In the genomic region with DNA sequence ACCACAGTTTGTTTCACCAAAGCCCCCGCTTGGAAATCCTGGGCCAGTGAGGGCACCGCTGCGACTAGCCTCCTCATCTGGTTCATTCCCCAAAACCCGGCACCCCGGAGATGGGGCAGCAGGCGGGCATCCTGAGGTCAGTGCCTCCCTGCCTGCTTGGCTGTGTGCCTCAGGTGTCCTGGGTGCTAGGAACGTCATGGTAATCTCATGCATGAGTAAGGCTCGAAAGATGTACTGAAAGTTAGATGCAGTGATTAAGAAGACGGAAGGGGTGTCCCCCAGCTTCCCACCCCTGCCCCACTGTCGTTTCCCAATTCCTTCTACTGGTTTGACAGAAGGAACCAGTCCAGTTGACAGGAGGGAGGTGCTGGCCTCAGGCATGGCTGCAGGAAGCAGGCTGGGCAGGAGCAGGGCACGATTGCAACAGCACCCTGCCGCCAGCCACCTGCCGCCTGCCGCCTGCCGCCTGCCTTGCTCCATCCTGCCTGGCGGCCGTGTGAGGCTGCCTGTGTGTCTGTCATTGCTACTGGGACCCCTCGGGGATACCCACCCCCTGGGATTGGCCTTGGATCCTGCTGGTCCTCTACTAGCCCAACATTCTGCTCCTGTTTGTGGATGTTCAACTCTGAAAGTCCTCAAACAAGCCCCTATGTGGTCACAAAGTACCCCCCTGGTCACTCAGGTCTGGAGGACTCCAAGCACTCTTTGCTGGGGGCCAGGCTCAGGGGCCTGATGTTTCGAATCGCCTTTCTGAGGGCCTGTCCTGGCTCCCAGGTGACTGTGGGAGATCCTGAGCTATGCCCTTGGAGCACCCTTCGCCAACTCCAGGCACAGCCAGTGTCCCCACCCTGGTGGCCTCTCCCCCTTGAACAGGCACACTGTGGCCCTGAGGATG, we compare ENCODE assay signal across 13 cellular contexts.
DNase-seq lines count a peak whose midpoint lies in the region; ATAC-seq, FAIRE-seq and TF ChIP-seq lines count a peak whose summit lies in the region.
"Had no signal": no experiment of that assay in that cellular context is flagged by ENCODE, and none has a peak within 500 bp of the region (broad histone marks: within the 10 kb centered on the region; RNA-seq: fewer than 3 reads in every experiment).

No MANE protein-coding gene starts in this region.

- H3K36me3 ChIP-seq in RWPE2 (ENCODE audit: low read depth) (no peaks in the 10 kb centered on the region), kidney (ENCODE audit: control insufficient read depth in 1 of 2, insufficient read depth in 2 of 2, low read length in 2 of 2) (no peaks in the 10 kb centered on the region), vagina (no peaks in the 10 kb centered on the region)
- H3K36me3 ChIP-seq: prostate gland had no signal

- no peaks in the 10 kb centered on the region for H3K9me3 ChIP-seq in RWPE2 (ENCODE audit: severe bottlenecking)
- H3K9me3 ChIP-seq in kidney (ENCODE audit: control insufficient read depth in 1 of 2, low read length in 2 of 2): no peaks in the 10 kb centered on the region
- no peaks in the 10 kb centered on the region for H3K9me3 ChIP-seq in vagina
- H3K9me3 ChIP-seq: prostate gland had no signal

- H3K9ac ChIP-seq in kidney (ENCODE audit: low read length in 2 of 2): no peak overlapping the region

- H3K27ac ChIP-seq in RWPE2 (ENCODE audit: poor library complexity, severe bottlenecking): peak overlapping the region; percentile 68
- no peak overlapping the region for H3K27ac ChIP-seq in kidney (ENCODE audit: low read depth in 2 of 2, low read length in 2 of 2)
- H3K27ac ChIP-seq in vagina: peak overlapping the region; percentile 57
- H3K27ac ChIP-seq: prostate gland had no signal

- intact Hi-C loops in kidney (cut with DNase I) (no loop called here), vagina (cut with DNase I) (no loop called here)

- H3K4me1 ChIP-seq in RWPE2 (ENCODE audit: insufficient read depth, poor library complexity, severe bottlenecking): peaks cover 28% of the 10 kb centered on the region
- no peaks in the 10 kb centered on the region for H3K4me1 ChIP-seq in kidney (ENCODE audit: control insufficient read depth in 1 of 2, insufficient read depth in 1 of 2, low read depth in 1 of 2, low read length in 2 of 2)
- H3K4me1 ChIP-seq in vagina: peaks cover 22% of the 10 kb centered on the region
- H3K4me1 ChIP-seq: prostate gland had no signal

- ATAC-seq in RWPE2 (ENCODE audit: low read depth) (peak; percentile 60), GM18870 (IDR thresholded peaks at IDR 0.05; ENCODE audit: unreplicated experiment) (no peak), GM19035 (IDR thresholded peaks at IDR 0.05; ENCODE audit: unreplicated experiment) (no peak)
- ATAC-seq: activated CD8-positive, alpha-beta memory T cell treated with anti-CD3 and anti-CD28 coated beads, Interleukin-2, amount 10 ng/mL, durations not matched to agents 7 days and 5 days had no signal

- TF ChIP-seq CTCF in RWPE2 (IDR thresholded peaks at IDR 0.05; ENCODE audit: poor library complexity, severe bottlenecking) (no peak), kidney (IDR thresholded peaks at IDR 0.05; ENCODE audit: borderline replicate concordance, extremely low read depth, insufficient read depth) (no peak), vagina (IDR thresholded peaks at IDR 0.05) (no peak)

- no peak for FAIRE-seq in kidney (lab: Jason Lieb, UNC)
- FAIRE-seq: urothelium cell line had no signal

- H3K27me3 ChIP-seq in RWPE2 (ENCODE audit: insufficient read depth, poor library complexity, severe bottlenecking) (no peaks in the 10 kb centered on the region), vagina (no peaks in the 10 kb centered on the region)

- no peak for TF ChIP-seq POLR2A in vagina (IDR thresholded peaks at IDR 0.05)

- peak; percentile 50 for DNase-seq in activated effector memory CD4-positive, alpha-beta T cell treated with anti-CD3 and anti-CD28 coated beads, Interleukin-2, amount 50 U/mL, for 16 hours
- no peak for DNase-seq in activated effector memory CD4-positive, alpha-beta T cell treated with Interleukin-2 at 50 U/mL for 16 hours
- peak; percentile 93 for DNase-seq in RWPE2 (ENCODE audit: low spot score)
- DNase-seq in kidney: peak; percentile 46
- peak in 1 of 2 donors; percentile 93 for DNase-seq in vagina (ENCODE audit: extremely low spot score in 2 of 2)
- DNase-seq in cortex of kidney (lab: John Stamatoyannopoulos, UW): no peak
- DNase-seq: activated CD8-positive, alpha-beta memory T cell treated with anti-CD3 and anti-CD28 coated beads, Interleukin-2, amount 10 ng/mL, durations not matched to agents 7 days and 5 days; MM.1S; NCI-H524 treated with DMSO at 0.1 percent for 48 hours had no signal

- no peak overlapping the region for H3K4me3 ChIP-seq in RWPE2 (ENCODE audit: severe bottlenecking)
- H3K4me3 ChIP-seq in kidney (ENCODE audit: low read length in 2 of 2): no peak overlapping the region
- H3K4me3 ChIP-seq in vagina: no peak overlapping the region
- H3K4me3 ChIP-seq: prostate gland had no signal

Comparison
In these comparisons a context has a peak if more than half of its experiments do, and no peak if none do; other contexts are left out.
1. DNase-seq: peak in activated effector memory CD4-positive, alpha-beta T cell treated with anti-CD3 and anti-CD28 coated beads, Interleukin-2, amount 50 U/mL, for 16 hours (single experiment), RWPE2 (single experiment) and kidney (single experiment); none in activated effector memory CD4-positive, alpha-beta T cell treated with Interleukin-2 at 50 U/mL for 16 hours (single experiment) and cortex of kidney (single experiment).
2. H3K27ac ChIP-seq: peak in RWPE2 (single experiment) and vagina (single experiment); none in kidney (0 of 2).